ENCODE assay signal across 15 cellular contexts in genomic region chr5:27511061-27511460, GRCh38.
"Had no signal": no experiment of that assay in that cellular context is flagged by ENCODE, and none has a peak within 500 bp of the region (broad histone marks: within the 10 kb centered on the region; RNA-seq: fewer than 3 reads in every experiment).

No MANE protein-coding gene starts in this region.

- FAIRE-seq: bronchial epithelial cell had no signal

- H3K27ac ChIP-seq: lower lobe of right lung, neutrophil, sigmoid colon had no signal

- H3K27me3 Mint-ChIP-seq: activated T-cell treated with anti-CD3 and anti-CD28 coated beads, Interleukin-2, amount 50 U/mL, for 24 hours; naive B cell had no signal

- DNase-seq: activated effector memory CD4-positive, alpha-beta T cell treated with Interleukin-2 at 50 U/mL for 16 hours; activated T-cell treated with anti-CD3 and anti-CD28 coated beads, Interleukin-2, amount 50 U/mL, for 24 hours; head of caudate nucleus; kidney; lower lobe of right lung; naive B cell; sigmoid colon; stimulated activated naive CD4-positive, alpha-beta T cell; substantia nigra; trophoblast cell had no signal

- H3K36me3 Mint-ChIP-seq: activated naive CD4-positive, alpha-beta T cell treated with anti-CD3 and anti-CD28 coated beads, Interleukin-2, amount 50 U/mL, for 72 hours; naive B cell had no signal

- H3K4me3 Mint-ChIP-seq: activated T-cell treated with anti-CD3 and anti-CD28 coated beads, Interleukin-2, amount 50 U/mL, for 24 hours; naive B cell had no signal

- H3K27me3 ChIP-seq: neutrophil, sigmoid colon had no signal

- H3K36me3 ChIP-seq: lower lobe of right lung, neutrophil, sigmoid colon had no signal

- H3K4me1 ChIP-seq: lower lobe of right lung, sigmoid colon had no signal

- H3K4me1 Mint-ChIP-seq: naive B cell had no signal

- H3K27ac Mint-ChIP-seq: activated naive CD4-positive, alpha-beta T cell treated with anti-CD3 and anti-CD28 coated beads, Interleukin-2, amount 50 U/mL, for 72 hours; activated T-cell treated with anti-CD3 and anti-CD28 coated beads, Interleukin-2, amount 50 U/mL, for 24 hours; naive B cell had no signal

- H3K9me3 ChIP-seq: lower lobe of right lung had no signal

- H3K4me3 ChIP-seq: lower lobe of right lung, sigmoid colon had no signal

- ATAC-seq: activated CD4-positive, CD25-positive, alpha-beta regulatory T cell treated with anti-CD3 and anti-CD28 coated beads, Interleukin-2, amount 50 U/mL, for 24 hours; activated naive CD4-positive, alpha-beta T cell treated with anti-CD3 and anti-CD28 coated beads, Interleukin-2, amount 50 U/mL, for 72 hours; esophagus mucosa; lower lobe of right lung had no signal
